18 cellular contexts compared by ENCODE assay signal in genomic region chr10:84178387-84178697, GRCh38. TPM values are rescaled to one million over a fixed set of nuclear protein-coding genes. Genes with fewer than 3 reads are reported as not detected.
DNase-seq lines count a peak whose midpoint lies in the region; TF ChIP-seq lines count a peak whose summit lies in the region.
"Had no signal": no experiment of that assay in that cellular context is flagged by ENCODE, and none has a peak within 500 bp of the region (broad histone marks: within the 10 kb centered on the region; RNA-seq: fewer than 3 reads in every experiment).

No MANE protein-coding gene starts in this region.

- H2AFZ ChIP-seq in mammary epithelial cell (ENCODE audit: low read depth, low read length), result no peak overlapping the region
- H2AFZ ChIP-seq in OCI-LY7 (ENCODE audit: low read length), result peak overlapping the region; percentile 69; the same call in 1 of the 2 replicates

- H3K27ac ChIP-seq in mammary epithelial cell (ENCODE audit: insufficient read depth, low read depth, low read length) (peak overlapping the region; percentile 91), breast epithelium (no peak overlapping the region), OCI-LY7 (ENCODE audit: low read depth, low read length, poor library complexity, severe bottlenecking) (no peak overlapping the region), esophagus squamous epithelium (peak overlapping the region; percentile 72 to 89 (median 80))
- H3K27ac ChIP-seq: A549 had no signal

- H3K9ac ChIP-seq in mammary epithelial cell (ENCODE audit: insufficient read depth, low read length), result no peak overlapping the region

- WGBS in mammary epithelial cell (ENCODE audit: low coverage, missing lambda C conversion rate), result 100% methylated on average over 1 of the region's 1 CpG
- 20 to 52% methylated on average over 1 of the region's 1 CpG for WGBS in esophagus squamous epithelium, 2 donors

- H3K79me2 ChIP-seq in mammary epithelial cell (ENCODE audit: insufficient read depth, low read length) (no peaks in the 10 kb centered on the region), OCI-LY7 (ENCODE audit: insufficient read depth, low read depth, low read length) (no peaks in the 10 kb centered on the region)

- H3K9me2 ChIP-seq in OCI-LY7 (ENCODE audit: insufficient read depth, low read length), result no peaks in the 10 kb centered on the region

- TF ChIP-seq CTCF in mammary epithelial cell (conservative IDR thresholded peaks at IDR 0.05 in 1 of 2, IDR thresholded peaks at IDR 0.05 in 1 of 2; ENCODE audit: extremely low read depth in 1 of 2, insufficient read depth in 1 of 2, low read depth in 1 of 2, low read length in 2 of 2), result no peak
- no peak for TF ChIP-seq CTCF in breast epithelium (IDR thresholded peaks at IDR 0.05)
- no peak for TF ChIP-seq CTCF in OCI-LY7 (conservative IDR thresholded peaks at IDR 0.05; ENCODE audit: low read length)
- no peak for TF ChIP-seq CTCF in esophagus squamous epithelium (IDR thresholded peaks at IDR 0.05)

- dilution Hi-C loops in mammary epithelial cell (cut with HindIII; ENCODE audit: low sequenced_read_pairs), result no loop called here

- H3K36me3 ChIP-seq in mammary epithelial cell (ENCODE audit: insufficient read depth, low read length) (no peaks in the 10 kb centered on the region), breast epithelium (no peaks in the 10 kb centered on the region), OCI-LY7 (ENCODE audit: insufficient read depth, low read length) (no peaks in the 10 kb centered on the region), esophagus squamous epithelium (peaks cover 0 to 13% (median 0%) of the 10 kb centered on the region in 3 donors)

- intact Hi-C loops in mammary epithelial cell (cut with micrococcal nuclease), result loop anchor here (2.0 kb wide), 1 partner anchor 26 kb away; no protein-coding TSS in a partner anchor
- intact Hi-C loops in breast epithelium (cut with DNase I; ENCODE audit: low total_unique reads), result no loop called here
- intact Hi-C loops in OCI-LY7 (cut with micrococcal nuclease; ENCODE audit: unreplicated experiment), result no loop called here
- intact Hi-C loops in esophagus squamous epithelium (cut with DNase I), result no loop called here

- H3K4me2 ChIP-seq in mammary epithelial cell (ENCODE audit: insufficient read depth, low read depth, low read length) (no peak overlapping the region), OCI-LY7 (ENCODE audit: low read length) (no peak overlapping the region)
- H3K4me2 ChIP-seq: A549 had no signal

- no peaks in the 10 kb centered on the region for H3K27me3 ChIP-seq in mammary epithelial cell (ENCODE audit: insufficient read depth, low read length)
- no peaks in the 10 kb centered on the region for H3K27me3 ChIP-seq in breast epithelium
- H3K27me3 ChIP-seq in esophagus squamous epithelium, result no peaks in the 10 kb centered on the region
- H3K27me3 ChIP-seq: Peyer's patch had no signal

- TF ChIP-seq POLR2A in breast epithelium (IDR thresholded peaks at IDR 0.05) (no peak), esophagus squamous epithelium (IDR thresholded peaks at IDR 0.05) (no peak)

- BruUV-seq in mammary epithelial cell (replicated peaks; lab: Mats Ljungman, UMichigan), result no TSS peak
- no TSS peak for BruUV-seq in OCI-LY7 (replicated peaks; lab: Mats Ljungman, UMichigan)

- in situ Hi-C loops in mammary epithelial cell (cut with MboI; ENCODE audit: low sequenced_read_pairs in 2 of 2), result no loop called here

- DNase-seq in mammary epithelial cell, result no peak
- no peak for DNase-seq in breast epithelium (ENCODE audit: low spot score in 2 of 2)
- DNase-seq in OCI-LY7 (ENCODE audit: low spot score), result no peak
- no peak for DNase-seq in esophagus squamous epithelium (lab: John Stamatoyannopoulos, UW)
- DNase-seq in NCI-H1694 (lab: John Stamatoyannopoulos, UW), result no peak
- no peak for DNase-seq in HUDEP-2 (lab: John Stamatoyannopoulos, UW; ENCODE audit: unreplicated experiment in 76 of 76)
- DNase-seq in stimulated activated CD4-positive, alpha-beta T cell treated with anti-CD3 and anti-CD28 coated beads, Interleukin-1b, Interleukin-23, amount 100 ng/mL, for 48 hours, result no peak
- DNase-seq: Calu3, DMS79 treated with DMSO at 0.1 percent for 48 hours, GDM1, Kasumi-1, NCI-H1105 treated with DMSO at 0.1 percent for 48 hours, NCI-H1930, SIG-M5 had no signal

- CTCF ChIA-PET in mammary epithelial cell (lab: Charles Lee; ENCODE audit: low non-redundant PET) (no interaction called here), OCI-LY7 (lab: Charles Lee; ENCODE audit: unreplicated experiment) (no interaction called here)

- H3K4me3 ChIP-seq in mammary epithelial cell (replicated peaks in 1 of 3; ENCODE audit: insufficient read depth in 1 of 3, low read depth in 2 of 3, low read length in 3 of 3), result no peak overlapping the region
- no peak overlapping the region for H3K4me3 ChIP-seq in breast epithelium
- no peak overlapping the region for H3K4me3 ChIP-seq in OCI-LY7 (ENCODE audit: low read depth, low read length, poor library complexity, severe bottlenecking)
- no peak overlapping the region for H3K4me3 ChIP-seq in esophagus squamous epithelium
- H3K4me3 ChIP-seq: A549, Peyer's patch had no signal

- H4K20me1 ChIP-seq in mammary epithelial cell (ENCODE audit: insufficient read depth, low read length), result no peaks in the 10 kb centered on the region
- H4K20me1 ChIP-seq in OCI-LY7 (ENCODE audit: insufficient read depth, low read length), result no peaks in the 10 kb centered on the region

- H3K9me3 ChIP-seq in mammary epithelial cell (replicated peaks; ENCODE audit: insufficient read depth, low read length) (no peaks in the 10 kb centered on the region), breast epithelium (no peaks in the 10 kb centered on the region), OCI-LY7 (ENCODE audit: low read length) (no peaks in the 10 kb centered on the region), esophagus squamous epithelium (no peaks in the 10 kb centered on the region)
- H3K9me3 ChIP-seq: A549, Peyer's patch had no signal

- POLR2A ChIA-PET in OCI-LY7 (lab: Charles Lee), result no interaction called here

- peaks cover 21% of the 10 kb centered on the region for H3K4me1 ChIP-seq in mammary epithelial cell (ENCODE audit: insufficient read depth, low read length)
- H3K4me1 ChIP-seq in breast epithelium, result no peaks in the 10 kb centered on the region
- peaks cover 27% of the 10 kb centered on the region for H3K4me1 ChIP-seq in OCI-LY7 (ENCODE audit: insufficient read depth, low read length, poor library complexity, severe bottlenecking)
- peaks cover 10 to 77% (median 26%) of the 10 kb centered on the region in 3 donors for H3K4me1 ChIP-seq in esophagus squamous epithelium
- H3K4me1 ChIP-seq: A549 had no signal

RNA-seq across cellular contexts. Expression of gene GPR15LG, which starts 4.7 kb away (rescaled TPM):
- total RNA-seq in mammary epithelial cell (under 1 TPM in 1 of 2 donors, not detected in 1; 0.33 TPM), breast epithelium (1 to 10 TPM in 1 of 3 donors, not detected in 2; 1.3 TPM), OCI-LY7 (2022) (not detected in 2 replicates), esophagus squamous epithelium (100 to 1,000 TPM; 132 to 352 (median 320) TPM)
- not detected for polyA plus RNA-seq in mammary epithelial cell
- polyA minus RNA-seq in mammary epithelial cell, result not detected
- not detected in 2 replicates for total RNA-seq in OCI-LY7 (2014; rRNA removed; shearing (Covaris generic))
- total RNA-seq: Calu3; CD4-positive, alpha-beta T cell; NCI-H460 had no signal
- polyA plus RNA-seq: A549 had no signal

RNA-seq across cellular contexts. Expression of gene CDHR1, which starts 16.0 kb away (rescaled TPM):
- total RNA-seq in mammary epithelial cell (10 to 100 TPM in 1 of 2 donors, 1 to 10 TPM in 1; 8.8 to 27.4 TPM), breast epithelium (under 1 TPM; 0.15 to 0.66 (median 0.16) TPM), OCI-LY7 (2022) (not detected in 2 replicates), esophagus squamous epithelium (10 to 100 TPM in 3 of 4 donors, 1 to 10 TPM in 1; 6.7 to 15.0 (median 12.2) TPM)
- polyA plus RNA-seq in mammary epithelial cell, result 8.8 TPM
- 9.9 TPM for polyA minus RNA-seq in mammary epithelial cell
- total RNA-seq in OCI-LY7 (2014; rRNA removed; shearing (Covaris generic)), result not detected in 2 replicates
- total RNA-seq: Calu3 had no signal

RNA-seq across cellular contexts. Expression of gene GHITM, which starts 39.0 kb away (rescaled TPM):
- total RNA-seq in mammary epithelial cell, result 100 to 1,000 TPM; 165 to 199 TPM
- polyA plus RNA-seq in mammary epithelial cell, result 147 TPM
- polyA minus RNA-seq in mammary epithelial cell, result 102 TPM
- total RNA-seq in breast epithelium, result 100 to 1,000 TPM; 118 to 161 (median 133) TPM
- 103 and 119 TPM in 2 replicates for total RNA-seq in OCI-LY7 (2014; rRNA removed; shearing (Covaris generic))
- 120 and 132 TPM in 2 replicates for total RNA-seq in OCI-LY7 (2022)
- total RNA-seq in esophagus squamous epithelium, result 100 to 1,000 TPM; 137 to 289 (median 182) TPM

RNA-seq across cellular contexts. Expression of gene LRIT2, which starts 47.0 kb away (rescaled TPM):
- total RNA-seq in mammary epithelial cell (not detected), breast epithelium (not detected), OCI-LY7 (2022) (not detected in 2 replicates), esophagus squamous epithelium (not detected)
- polyA plus RNA-seq in mammary epithelial cell, result not detected
- not detected for polyA minus RNA-seq in mammary epithelial cell
- total RNA-seq in OCI-LY7 (2014; rRNA removed; shearing (Covaris generic)), result not detected in 2 replicates
- total RNA-seq: Calu3; CD4-positive, alpha-beta T cell; NCI-H460; Peyer's patch had no signal
- polyA plus RNA-seq: A549 had no signal

Comparison
In these comparisons a context has a peak if more than half of its experiments do, and no peak if none do; other contexts are left out.
1. H3K27ac ChIP-seq: peak in mammary epithelial cell (single experiment) and esophagus squamous epithelium (4 of 4); none in breast epithelium (0 of 2) and OCI-LY7 (single experiment).
2. RNA of gene CDHR1, which starts 16.0 kb away (total RNA-seq): 8.8 to 27.4 TPM in mammary epithelial cell and 6.7 to 15.0 TPM in esophagus squamous epithelium; 0.15 to 0.66 TPM in breast epithelium and not detected in OCI-LY7; every median in the first group is over 4 times any median in the second.
3. RNA of gene GPR15LG, which starts 4.7 kb away (total RNA-seq): 132 to 352 TPM in esophagus squamous epithelium; 0.33 TPM in mammary epithelial cell, 1.3 TPM in breast epithelium and not detected in OCI-LY7; every median in the first group is over 10 times any median in the second.